In genomic region chr17:40191237-40192208, GRCh38 we compare ENCODE assay signal across 1 cellular context.
A peak's percentile ranks its signal among the peaks of the same experiment; 100 is the strongest.
TF ChIP-seq lines count a peak whose summit lies in the region.

No MANE protein-coding gene starts in this region.

TF ChIP-seq in HepG2, 621 proteins besides CTCF, POLR2A, EP300 and RAD21 (continued from another document and continues in another):
- no peak for TF ChIP-seq ZNF318 (CRISPR knock-in tag; IDR thresholded peaks at IDR 0.05)
- no peak for TF ChIP-seq ZNF607 (CRISPR knock-in tag; IDR thresholded peaks at IDR 0.05; ENCODE audit: borderline replicate concordance)
- TF ChIP-seq KDM6A (CRISPR knock-in tag; IDR thresholded peaks at IDR 0.05; ENCODE audit: low read depth) = no peak
- no peak for TF ChIP-seq SETDB1 (CRISPR knock-in tag; IDR thresholded peaks at IDR 0.05; ENCODE audit: borderline replicate concordance)
- TF ChIP-seq MIXL1 (CRISPR knock-in tag; IDR thresholded peaks at IDR 0.05) = peak; percentile 36; the same call in 1 of the 2 replicates
- TF ChIP-seq, protein P1, sequence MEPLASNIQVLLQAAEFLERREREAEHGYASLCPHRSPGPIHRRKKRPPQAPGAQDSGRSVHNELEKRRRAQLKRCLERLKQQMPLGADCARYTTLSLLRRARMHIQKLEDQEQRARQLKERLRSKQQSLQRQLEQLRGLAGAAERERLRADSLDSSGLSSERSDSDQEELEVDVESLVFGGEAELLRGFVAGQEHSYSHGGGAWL (CRISPR knock-in tag; IDR thresholded peaks at IDR 0.05) = no peak
- no peak for TF ChIP-seq ZHX2 (IDR thresholded peaks at IDR 0.05; ENCODE audit: low read depth)
- TF ChIP-seq ZHX2 (CRISPR knock-in tag; IDR thresholded peaks at IDR 0.05; ENCODE audit: borderline replicate concordance) = no peak
- no peak for TF ChIP-seq ZBTB21 (CRISPR knock-in tag; IDR thresholded peaks at IDR 0.05)
- TF ChIP-seq TGIF2 (CRISPR knock-in tag; IDR thresholded peaks at IDR 0.05) = peak; percentile 58; the same call in 1 of the 2 replicates
- no peak for TF ChIP-seq ZFAT (CRISPR knock-in tag; conservative IDR thresholded peaks at IDR 0.05)
- TF ChIP-seq HNF4A (CRISPR knock-in tag; IDR thresholded peaks at IDR 0.05) = no peak; the same call in 1 of the 2 replicates
- TF ChIP-seq ZBTB38 (CRISPR knock-in tag; IDR thresholded peaks at IDR 0.05) = peak; percentile 65
- TF ChIP-seq ZNF687 (CRISPR knock-in tag; IDR thresholded peaks at IDR 0.05) = peak; percentile 83
- TF ChIP-seq, protein P2, sequence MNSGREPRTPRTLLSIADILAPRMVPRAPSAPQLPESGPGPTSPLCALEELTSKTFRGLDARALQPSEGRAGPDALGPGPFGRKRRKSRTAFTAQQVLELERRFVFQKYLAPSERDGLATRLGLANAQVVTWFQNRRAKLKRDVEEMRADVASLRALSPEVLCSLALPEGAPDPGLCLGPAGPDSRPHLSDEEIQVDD (CRISPR knock-in tag; IDR thresholded peaks at IDR 0.05; ENCODE audit: borderline replicate concordance) = peak; percentile 76; the same call in 1 of the 2 replicates
- no peak for TF ChIP-seq ZNF33A (CRISPR knock-in tag; IDR thresholded peaks at IDR 0.05; ENCODE audit: borderline replicate concordance)
- TF ChIP-seq THAP7 (CRISPR knock-in tag; IDR thresholded peaks at IDR 0.05) = peak; percentile 50; the same call in 1 of the 2 replicates
- TF ChIP-seq PITX1 (CRISPR knock-in tag; IDR thresholded peaks at IDR 0.05) = peak; percentile 73
- no peak; the same call in 1 of the 2 replicates for TF ChIP-seq ZNF225 (CRISPR knock-in tag; IDR thresholded peaks at IDR 0.05)
- no peak for TF ChIP-seq NR2F6 (IDR thresholded peaks at IDR 0.05)
- TF ChIP-seq NR2F6 (CRISPR knock-in tag; IDR thresholded peaks at IDR 0.05) = no peak
- no peak for TF ChIP-seq NPAS2 (CRISPR knock-in tag; IDR thresholded peaks at IDR 0.05; ENCODE audit: borderline replicate concordance)
- TF ChIP-seq E2F2 (CRISPR knock-in tag; IDR thresholded peaks at IDR 0.05; ENCODE audit: borderline replicate concordance) = no peak
- no peak for TF ChIP-seq ARID3A (IDR thresholded peaks at IDR 0.05; ENCODE audit: low read depth, low read length)
- TF ChIP-seq ZNF605 (CRISPR knock-in tag; IDR thresholded peaks at IDR 0.05) = no peak
- TF ChIP-seq AGO1 (IDR thresholded peaks at IDR 0.05; ENCODE audit: low read depth, low read length, poor library complexity, severe bottlenecking) = no peak
- no peak for TF ChIP-seq ZNF205 (CRISPR knock-in tag; IDR thresholded peaks at IDR 0.05)
- TF ChIP-seq, protein P3, sequence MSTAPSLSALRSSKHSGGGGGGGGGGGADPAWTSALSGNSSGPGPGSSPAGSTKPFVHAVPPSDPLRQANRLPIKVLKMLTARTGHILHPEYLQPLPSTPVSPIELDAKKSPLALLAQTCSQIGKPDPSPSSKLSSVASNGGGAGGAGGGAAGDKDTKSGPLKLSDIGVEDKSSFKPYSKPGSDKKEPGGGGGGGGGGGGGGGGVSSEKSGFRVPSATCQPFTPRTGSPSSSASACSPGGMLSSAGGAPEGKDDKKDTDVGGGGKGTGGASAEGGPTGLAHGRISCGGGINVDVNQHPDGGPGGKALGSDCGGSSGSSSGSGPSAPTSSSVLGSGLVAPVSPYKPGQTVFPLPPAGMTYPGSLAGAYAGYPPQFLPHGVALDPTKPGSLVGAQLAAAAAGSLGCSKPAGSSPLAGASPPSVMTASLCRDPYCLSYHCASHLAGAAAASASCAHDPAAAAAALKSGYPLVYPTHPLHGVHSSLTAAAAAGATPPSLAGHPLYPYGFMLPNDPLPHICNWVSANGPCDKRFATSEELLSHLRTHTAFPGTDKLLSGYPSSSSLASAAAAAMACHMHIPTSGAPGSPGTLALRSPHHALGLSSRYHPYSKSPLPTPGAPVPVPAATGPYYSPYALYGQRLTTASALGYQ (CRISPR knock-in tag; IDR thresholded peaks at IDR 0.05) = no peak
- TF ChIP-seq CREB1 (IDR thresholded peaks at IDR 0.05) = no peak
- no peak for TF ChIP-seq CREB1 (CRISPR knock-in tag; IDR thresholded peaks at IDR 0.05)
- no peak for TF ChIP-seq ZZZ3 (CRISPR knock-in tag; IDR thresholded peaks at IDR 0.05; ENCODE audit: borderline replicate concordance)
- peak; percentile 37; the same call in 1 of the 2 replicates for TF ChIP-seq GABPB1 (CRISPR knock-in tag; IDR thresholded peaks at IDR 0.05)
